In genomic region chr1:32864375-32865019, GRCh38 we compare ENCODE assay signal across 10 cellular contexts. TPM values are rescaled to one million over a fixed set of nuclear protein-coding genes. Genes with fewer than 3 reads are reported as not detected.
"Had no signal": no experiment of that assay in that cellular context is flagged by ENCODE, and none has a peak within 500 bp of the region (broad histone marks: within the 10 kb centered on the region; RNA-seq: fewer than 3 reads in every experiment).

No MANE protein-coding gene starts in this region.

- H3K9ac ChIP-seq: parathyroid adenoma had no signal

- ATAC-seq: activated CD4-positive, CD25-positive, alpha-beta regulatory T cell treated with anti-CD3 and anti-CD28 coated beads, Interleukin-2, amount 50 U/mL, for 24 hours; activated T-cell treated with anti-CD3 and anti-CD28 coated beads, Interleukin-2, amount 50 U/mL, for 4 hours had no signal

- DNase-seq: activated CD4-positive, alpha-beta T cell treated with anti-CD3 and anti-CD28 coated beads, Interleukin-2, amount 50 U/mL, for 4 hours; activated naive CD8-positive, alpha-beta T cell treated with anti-CD3 and anti-CD28 coated beads, Interleukin-2, amount 10 ng/mL, durations not matched to agents 7 days and 5 days; activated T-cell treated with anti-CD3 and anti-CD28 coated beads, Interleukin-2, amount 50 U/mL, for 4 hours; caudate nucleus; cortex of kidney; transverse colon had no signal

- H3K9me3 ChIP-seq: transverse colon had no signal

- H3K4me3 ChIP-seq: smooth muscle cell, transverse colon had no signal

- H3K27ac ChIP-seq: parathyroid adenoma, transverse colon had no signal

RNA-seq across cellular contexts. Expression of gene FNDC5, which starts 6.2 kb away (rescaled TPM):
- total RNA-seq: activated naive CD8-positive, alpha-beta T cell treated with anti-CD3 and anti-CD28 coated beads, Interleukin-2, amount 10 ng/mL, durations not matched to agents 7 days and 5 days; activated T-cell treated with anti-CD3 and anti-CD28 coated beads, Interleukin-2, amount 50 U/mL, for 4 hours; smooth muscle cell; T-helper 2 cell treated with Interferon-gamma antibody and Interleukin-4, amounts not matched to agents 100 ng/mL and 5 ng/mL, for 36 hours had no signal
- polyA plus RNA-seq: smooth muscle cell had no signal

RNA-seq across cellular contexts. Expression of gene HPCA, which starts 21.8 kb away (rescaled TPM):
- total RNA-seq: activated T-cell treated with anti-CD3 and anti-CD28 coated beads, Interleukin-2, amount 50 U/mL, for 4 hours; smooth muscle cell had no signal
- polyA plus RNA-seq: smooth muscle cell had no signal

RNA-seq across cellular contexts. Expression of gene TMEM54, which starts 36.7 kb away (rescaled TPM):
- total RNA-seq: activated naive CD8-positive, alpha-beta T cell treated with anti-CD3 and anti-CD28 coated beads, Interleukin-2, amount 10 ng/mL, durations not matched to agents 7 days and 5 days; T-helper 2 cell treated with Interferon-gamma antibody and Interleukin-4, amounts not matched to agents 100 ng/mL and 5 ng/mL, for 36 hours had no signal
